24 cellular contexts compared by ENCODE assay signal in genomic region chr12:104321949-104322348, GRCh38. TPM values are rescaled to one million over a fixed set of nuclear protein-coding genes. Genes with fewer than 3 reads are reported as not detected.
A peak's percentile ranks its signal among the peaks of the same experiment; 100 is the strongest.
DNase-seq lines count a peak whose midpoint lies in the region; ATAC-seq and TF ChIP-seq lines count a peak whose summit lies in the region.
"Had no signal": no experiment of that assay in that cellular context is flagged by ENCODE, and none has a peak within 500 bp of the region (broad histone marks: within the 10 kb centered on the region; RNA-seq: fewer than 3 reads in every experiment).

No MANE protein-coding gene starts in this region.

- no peak overlapping the region for H3K4ac ChIP-seq in IMR-90 (ENCODE audit: low read depth, low read length)

- H2BK20ac ChIP-seq in IMR-90 (ENCODE audit: low read depth, low read length): no peak overlapping the region

- no peak overlapping the region for H3K4me3 ChIP-seq in IMR-90 (ENCODE audit: insufficient read depth, low read depth, low read length)
- H3K4me3 ChIP-seq: GM23338, MG63 had no signal

- no peak overlapping the region for H3K9ac ChIP-seq in IMR-90 (ENCODE audit: low read depth, low read length)

- H3K27ac ChIP-seq in IMR-90 (ENCODE audit: insufficient read depth, low read length): no peak overlapping the region
- H3K27ac ChIP-seq: 22Rv1, RWPE1 had no signal

- H3K14ac ChIP-seq in IMR-90 (replicated peaks; ENCODE audit: low read depth, low read length): no peak overlapping the region

- H3K4me1 Mint-ChIP-seq in glutamatergic neuron (ENCODE audit: low read depth, unreplicated experiment) (no peaks in the 10 kb centered on the region), type B pancreatic cell (ENCODE audit: unreplicated experiment) (no peaks in the 10 kb centered on the region)
- H3K4me1 Mint-ChIP-seq: GM23338, H9 had no signal

- H4K91ac ChIP-seq in IMR-90 (ENCODE audit: insufficient read depth, low read depth, low read length): no peak overlapping the region

- H3K4me3 Mint-ChIP-seq in glutamatergic neuron (ENCODE audit: unreplicated experiment) (no peak overlapping the region), type B pancreatic cell (no peak overlapping the region)
- H3K4me3 Mint-ChIP-seq: GM23338, H9 had no signal

- in situ Hi-C loops in IMR-90 (cut with MboI; ENCODE audit: low sequenced_read_pairs): no loop called here

- H3K27me3 Mint-ChIP-seq in glutamatergic neuron (ENCODE audit: unreplicated experiment) (peaks cover 2% of the 10 kb centered on the region), type B pancreatic cell (no peaks in the 10 kb centered on the region)

- intact Hi-C loops in IMR-90 (cut with micrococcal nuclease): loop anchor here (10.0 kb wide), 1 partner anchor 377 kb away; no protein-coding TSS in a partner anchor

- dilution Hi-C loops in IMR-90 (cut with HindIII; ENCODE audit: low sequenced_read_pairs, unreplicated experiment): no loop called here

- H2BK5ac ChIP-seq in IMR-90 (ENCODE audit: low read depth, low read length, poor library complexity, severe bottlenecking): peak overlapping the region; percentile 54

- no peak for TF ChIP-seq POLR2A in IMR-90 (IDR thresholded peaks at IDR 0.05; ENCODE audit: low read depth, low read length)

- H3K23ac ChIP-seq in IMR-90 (ENCODE audit: low read depth, low read length): no peak overlapping the region

- CTCF ChIA-PET in IMR-90 (lab: Yijun Ruan, JAX): interaction anchor here (0.6 kb wide), 1 partner anchor 11 kb away, joined by 4 read pairs; no protein-coding TSS in a partner anchor

- H3K36me3 ChIP-seq in IMR-90 (ENCODE audit: control insufficient read depth, insufficient read depth, low read length): peaks cover 60% of the 10 kb centered on the region

- no peak overlapping the region for H2AK5ac ChIP-seq in IMR-90 (ENCODE audit: low read depth, low read length)

- H4K5ac ChIP-seq in IMR-90 (ENCODE audit: low read depth, low read length): no peak overlapping the region

- POLR2A ChIA-PET in IMR-90 (lab: Charles Lee; ENCODE audit: unreplicated experiment): interaction anchor here (0.6 kb wide), 1 partner anchor 42 kb away, joined by 3 read pairs; no protein-coding TSS in a partner anchor

- H3K27ac Mint-ChIP-seq in glutamatergic neuron (ENCODE audit: unreplicated experiment): peak overlapping the region; percentile 57
- H3K27ac Mint-ChIP-seq in type B pancreatic cell: peak overlapping the region; percentile 20
- H3K27ac Mint-ChIP-seq: GM23338, H9 had no signal

- H3K18ac ChIP-seq in IMR-90 (ENCODE audit: low read depth, low read length): no peak overlapping the region

- no peak overlapping the region for H2AK9ac ChIP-seq in IMR-90 (replicated peaks; ENCODE audit: low read depth, low read length, poor library complexity)

- H3K9me3 ChIP-seq in IMR-90 (ENCODE audit: control insufficient read depth, insufficient read depth, low read length): no peaks in the 10 kb centered on the region
- H3K9me3 ChIP-seq: BE2C, MG63 had no signal

- no CpG with 5 or more reads among the region's 1 CpG for WGBS in IMR-90 (ENCODE audit: extremely low coverage in 2 of 2, insufficient read length in 1 of 2), 2 experiments

- DNase-seq in activated CD4-positive, CD25-positive, alpha-beta regulatory T cell (lab: John Stamatoyannopoulos, UW): no peak
- DNase-seq in IMR-90: no peak
- no peak for DNase-seq in glutamatergic neuron
- DNase-seq in type B pancreatic cell (ENCODE audit: extremely low spot score, unreplicated experiment): no peak
- no peak for DNase-seq in NCI-H510A treated with DMSO at 0.1 percent for 48 hours (lab: John Stamatoyannopoulos, UW)
- DNase-seq: ACHN, BE2C, DMS153, DND-41, H9, KG1, MG63, NCI-H1105 treated with DMSO at 0.1 percent for 48 hours, NCI-H146, NCI-H2029, NCI-H446, NCI-H526, NCI-H82, SHP77 had no signal

- no peaks in the 10 kb centered on the region for H3K27me3 ChIP-seq in IMR-90 (ENCODE audit: control insufficient read depth, insufficient read depth, low read length)
- H3K27me3 ChIP-seq: BE2C, MG63 had no signal

- no peak overlapping the region for H4K8ac ChIP-seq in IMR-90 (ENCODE audit: low read depth in 2 of 2, low read length in 2 of 2)

- no peak overlapping the region for H2AFZ ChIP-seq in IMR-90 (replicated peaks; ENCODE audit: low read length, poor library complexity)
- H2AFZ ChIP-seq: GM23338 had no signal

- TF ChIP-seq RAD21 in IMR-90 (IDR thresholded peaks at IDR 0.05; ENCODE audit: low read length): no peak

- no peak for TF ChIP-seq CTCF in IMR-90 (conservative IDR thresholded peaks at IDR 0.05; ENCODE audit: low read depth, low read length)
- no peak for TF ChIP-seq CTCF in glutamatergic neuron (IDR thresholded peaks at IDR 0.05; ENCODE audit: partially characterized antibody, unreplicated experiment)
- TF ChIP-seq CTCF in type B pancreatic cell (conservative IDR thresholded peaks at IDR 0.05): no peak

- peaks cover 6% of the 10 kb centered on the region; the same call in 1 of the 2 replicates for H3K9me1 ChIP-seq in IMR-90 (ENCODE audit: insufficient read depth, low read length)

- no peak overlapping the region for H3K56ac ChIP-seq in IMR-90 (ENCODE audit: extremely low read depth, insufficient read depth, low read length)

- H3K4me2 ChIP-seq in IMR-90 (ENCODE audit: low read depth, low read length): no peak overlapping the region
- H3K4me2 ChIP-seq: GM23338 had no signal

- H3K36me3 Mint-ChIP-seq in glutamatergic neuron (ENCODE audit: unreplicated experiment) (peaks cover 15% of the 10 kb centered on the region), type B pancreatic cell (peaks cover 51% of the 10 kb centered on the region)

- peaks cover 4% of the 10 kb centered on the region; the same call in 1 of the 2 replicates for H3K4me1 ChIP-seq in IMR-90 (ENCODE audit: control insufficient read depth, insufficient read depth, low read length)
- H3K4me1 ChIP-seq: BE2C had no signal

- H4K20me1 ChIP-seq in IMR-90 (ENCODE audit: insufficient read depth, low read length): peaks cover 61% of the 10 kb centered on the region

- BruUV-seq in IMR-90 (replicated peaks; lab: Mats Ljungman, UMichigan): no TSS peak

- H2BK15ac ChIP-seq in IMR-90 (ENCODE audit: low read depth, low read length): no peak overlapping the region

- no peak overlapping the region for H2BK120ac ChIP-seq in IMR-90 (ENCODE audit: low read depth, low read length)

- ATAC-seq in activated CD4-positive, CD25-positive, alpha-beta regulatory T cell treated with anti-CD3 and anti-CD28 coated beads, Interleukin-2, amount 50 U/mL, for 24 hours: peak; percentile 20 to 35
- ATAC-seq in IMR-90 (ENCODE audit: low read depth): no peak
- no peak for ATAC-seq in GM19324 (IDR thresholded peaks at IDR 0.05; ENCODE audit: low FRiP score, unreplicated experiment)
- ATAC-seq: GM23338 had no signal

- peaks cover 26 to 57% of the 10 kb centered on the region in 2 experiments for H3K79me1 ChIP-seq in IMR-90 (ENCODE audit: low read depth in 1 of 2, low read length in 2 of 2)

- H3K9me3 Mint-ChIP-seq in glutamatergic neuron (ENCODE audit: unreplicated experiment) (peaks cover 5% of the 10 kb centered on the region), type B pancreatic cell (no peaks in the 10 kb centered on the region)

TF ChIP-seq in IMR-90, 13 proteins besides CTCF, POLR2A, EP300 and RAD21:
- TF ChIP-seq CHD1 (IDR thresholded peaks at IDR 0.05; ENCODE audit: low read depth, low read length): no peak
- TF ChIP-seq, protein P1, sequence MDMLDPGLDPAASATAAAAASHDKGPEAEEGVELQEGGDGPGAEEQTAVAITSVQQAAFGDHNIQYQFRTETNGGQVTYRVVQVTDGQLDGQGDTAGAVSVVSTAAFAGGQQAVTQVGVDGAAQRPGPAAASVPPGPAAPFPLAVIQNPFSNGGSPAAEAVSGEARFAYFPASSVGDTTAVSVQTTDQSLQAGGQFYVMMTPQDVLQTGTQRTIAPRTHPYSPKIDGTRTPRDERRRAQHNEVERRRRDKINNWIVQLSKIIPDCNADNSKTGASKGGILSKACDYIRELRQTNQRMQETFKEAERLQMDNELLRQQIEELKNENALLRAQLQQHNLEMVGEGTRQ (IDR thresholded peaks at IDR 0.05; ENCODE audit: low read depth, low read length): no peak
- no peak for TF ChIP-seq BHLHE40 (IDR thresholded peaks at IDR 0.05; ENCODE audit: low read depth, low read length)
- no peak for TF ChIP-seq NFE2L2 (IDR thresholded peaks at IDR 0.05; ENCODE audit: low read depth, low read length)
- TF ChIP-seq CEBPB (IDR thresholded peaks at IDR 0.05; ENCODE audit: low read depth, low read length): no peak
- TF ChIP-seq SMC3 (IDR thresholded peaks at IDR 0.05; ENCODE audit: low read depth, low read length): no peak
- no peak for TF ChIP-seq MXI1 (IDR thresholded peaks at IDR 0.05; ENCODE audit: borderline replicate concordance, low read depth, low read length)
- no peak for TF ChIP-seq ELK1 (IDR thresholded peaks at IDR 0.05; ENCODE audit: borderline replicate concordance, low read depth, low read length)
- no peak for TF ChIP-seq RFX5 (IDR thresholded peaks at IDR 0.05; ENCODE audit: low read depth, low read length)

RNA-seq across cellular contexts. Expression of gene EID3, which starts 18.4 kb away (rescaled TPM):
- total RNA-seq in IMR-90 (2012; rRNA removed) (4.1 and 6.9 TPM in 2 replicates), glutamatergic neuron (ENCODE audit: unreplicated experiment) (3.7 TPM), type B pancreatic cell (ENCODE audit: low replicate concordance) (2.9 and 7.3 TPM in 2 replicates)
- 2.0 and 2.2 TPM in 2 replicates for polyA plus RNA-seq in IMR-90 (2012; rRNA removed)
- polyA plus RNA-seq in IMR-90 (2012; cell fraction: cytosol; rRNA removed): 0.48 and 0.92 TPM in 2 replicates
- 5.9 and 6.1 TPM in 2 replicates for polyA plus RNA-seq in IMR-90 (2012; cell fraction: nucleus; rRNA removed; ENCODE audit: low replicate concordance)

Comparison
In these comparisons a context has a peak if more than half of its experiments do, and no peak if none do; other contexts are left out.
1. ATAC-seq: peak in activated CD4-positive, CD25-positive, alpha-beta regulatory T cell treated with anti-CD3 and anti-CD28 coated beads, Interleukin-2, amount 50 U/mL, for 24 hours (2 of 2); none in IMR-90 (single experiment) and GM19324 (single experiment).